In genomic region chr14:88667555-88668273, GRCh38 we compare ENCODE assay signal across 8 cellular contexts.
DNase-seq lines count a peak whose midpoint lies in the region; TF ChIP-seq lines count a peak whose summit lies in the region.

No MANE protein-coding gene starts in this region.

- H3K79me2 ChIP-seq in Loucy (ENCODE audit: insufficient read depth, low read length), result no peaks in the 10 kb centered on the region

- no peaks in the 10 kb centered on the region for H3K36me3 ChIP-seq in HEK293 (ENCODE audit: control insufficient read depth in 2 of 2, insufficient read depth in 1 of 2, low read length in 2 of 2)
- H3K36me3 ChIP-seq in Loucy (ENCODE audit: insufficient read depth, low read length), result no peaks in the 10 kb centered on the region
- no peaks in the 10 kb centered on the region for H3K36me3 ChIP-seq in prostate gland

- no peak overlapping the region for H3K4me3 ChIP-seq in HEK293 (ENCODE audit: low read depth, low read length)
- H3K4me3 ChIP-seq in Loucy (ENCODE audit: low read length, poor library complexity, severe bottlenecking), result no peak overlapping the region
- no peak overlapping the region for H3K4me3 ChIP-seq in prostate gland

- H3K4me1 Mint-ChIP-seq in activated naive CD4-positive, alpha-beta T cell treated with anti-CD3 and anti-CD28 coated beads, Interleukin-2, amount 10 ng/mL, durations not matched to agents 7 days and 5 days, result no peaks in the 10 kb centered on the region

- H3K9me3 Mint-ChIP-seq in activated naive CD4-positive, alpha-beta T cell treated with anti-CD3 and anti-CD28 coated beads, Interleukin-2, amount 10 ng/mL, durations not matched to agents 7 days and 5 days, result peaks cover 10% of the 10 kb centered on the region

- peak; percentile 85 for DNase-seq in RKO (ENCODE audit: low spot score)
- DNase-seq in activated naive CD4-positive, alpha-beta T cell treated with anti-CD3 and anti-CD28 coated beads, Interleukin-2, amount 10 ng/mL, durations not matched to agents 7 days and 5 days, result peak; percentile 45
- DNase-seq in glomerular visceral epithelial cell (ENCODE audit: extremely low spot score), result peak; percentile 77
- peak; percentile 67 for DNase-seq in prostate gland (ENCODE audit: low spot score)
- no peak for DNase-seq in effector CD8-positive, alpha-beta T cell (lab: John Stamatoyannopoulos, UW)

- intact Hi-C loops in prostate gland (cut with DNase I), result loop anchor here (2.0 to 5.0 kb wide), 2 partner anchors 125 to 201 kb away; partner anchors contain the start of gene EML5

- H3K9ac ChIP-seq in Loucy (ENCODE audit: low read depth, low read length, poor library complexity, severe bottlenecking), result no peak overlapping the region

- no peaks in the 10 kb centered on the region for H3K27me3 Mint-ChIP-seq in activated naive CD4-positive, alpha-beta T cell treated with anti-CD3 and anti-CD28 coated beads, Interleukin-2, amount 10 ng/mL, durations not matched to agents 7 days and 5 days

- no peaks in the 10 kb centered on the region for H3K9me2 ChIP-seq in Loucy (replicated peaks; ENCODE audit: low read depth, low read length)

- H3K9me3 ChIP-seq in HEK293 (ENCODE audit: control insufficient read depth, insufficient read depth, low read depth, low read length), result no peaks in the 10 kb centered on the region
- no peaks in the 10 kb centered on the region for H3K9me3 ChIP-seq in Loucy (ENCODE audit: insufficient read depth, low read depth, low read length)
- no peaks in the 10 kb centered on the region for H3K9me3 ChIP-seq in prostate gland

- no peak for TF ChIP-seq POLR2A in prostate gland (IDR thresholded peaks at IDR 0.05)

- POLR2A ChIA-PET in HEK293 (lab: Yijun Ruan, JAX), result no interaction called here

- peaks cover 8% of the 10 kb centered on the region for H3K36me3 Mint-ChIP-seq in activated naive CD4-positive, alpha-beta T cell treated with anti-CD3 and anti-CD28 coated beads, Interleukin-2, amount 10 ng/mL, durations not matched to agents 7 days and 5 days

- H3K4me3 Mint-ChIP-seq in activated naive CD4-positive, alpha-beta T cell treated with anti-CD3 and anti-CD28 coated beads, Interleukin-2, amount 10 ng/mL, durations not matched to agents 7 days and 5 days, result no peak overlapping the region

- CTCF ChIA-PET in HEK293 (lab: Yijun Ruan, JAX), result interaction anchor here (0.5 to 3.2 kb wide), 31 partner anchors 9 to 1419 kb away, joined by 3 to 25 read pairs (median 3); partner anchors contain the start of gene EML5
- CTCF ChIA-PET in activated naive CD4-positive, alpha-beta T cell treated with anti-CD3 and anti-CD28 coated beads, Interleukin-2, amount 10 ng/mL, durations not matched to agents 7 days and 5 days (lab: Charles Lee), result interaction anchor here (0.6 to 3.8 kb wide), 13 partner anchors 10 to 338 kb away, joined by 3 to 21 read pairs (median 3); partner anchors contain the start of gene TTC8

- WGBS in prostate gland, result 43% methylated on average over 4 of the region's 4 CpGs

- TF ChIP-seq CTCF in GM12872 (IDR thresholded peaks at IDR 0.05; ENCODE audit: insufficient read depth, low read depth, low read length) (peak; percentile 93), HEK293 (tag by site-specific recombination; IDR thresholded peaks at IDR 0.05) (0 out of 2 replicates have a peak, but pooled peaks have one; percentile 40), Loucy (conservative IDR thresholded peaks at IDR 0.05; ENCODE audit: low read length) (peak; percentile 93), prostate gland (IDR thresholded peaks at IDR 0.05) (peak in 3 of 4 experiments; percentile 69 to 79 (median 72))

- H3K27ac Mint-ChIP-seq in activated naive CD4-positive, alpha-beta T cell treated with anti-CD3 and anti-CD28 coated beads, Interleukin-2, amount 10 ng/mL, durations not matched to agents 7 days and 5 days, result no peak overlapping the region

- H3K27ac ChIP-seq in HEK293 (ENCODE audit: extremely low read depth, low read depth, low read length) (no peak overlapping the region), prostate gland (peak overlapping the region; percentile 22)

- H3K4me1 ChIP-seq in HEK293 (ENCODE audit: control insufficient read depth, insufficient read depth, low read length), result no peaks in the 10 kb centered on the region
- H3K4me1 ChIP-seq in Loucy (ENCODE audit: insufficient read depth, low read length, poor library complexity, severe bottlenecking), result no peaks in the 10 kb centered on the region
- H3K4me1 ChIP-seq in prostate gland (replicated peaks), result no peaks in the 10 kb centered on the region

- peak overlapping the region; percentile 84 for H2AFZ ChIP-seq in Loucy (ENCODE audit: low read length)

- H3K27me3 ChIP-seq in Loucy (ENCODE audit: insufficient read depth, low read length, poor library complexity, severe bottlenecking) (no peaks in the 10 kb centered on the region), prostate gland (replicated peaks; ENCODE audit: insufficient read depth) (no peaks in the 10 kb centered on the region)

- no peaks in the 10 kb centered on the region for H4K20me1 ChIP-seq in Loucy (ENCODE audit: insufficient read depth, low read length, poor library complexity, severe bottlenecking)

- H3K4me2 ChIP-seq in Loucy (ENCODE audit: low read depth, low read length, poor library complexity, severe bottlenecking), result no peak overlapping the region

- no peaks in the 10 kb centered on the region for H3F3A ChIP-seq in Loucy (ENCODE audit: low read depth)

TF ChIP-seq in HEK293, 187 proteins besides CTCF, POLR2A, EP300 and RAD21:
- TF ChIP-seq ZBTB20 (tag by site-specific recombination; IDR thresholded peaks at IDR 0.05), result peak; percentile 73
- TF ChIP-seq ZNF549 (tag by site-specific recombination; IDR thresholded peaks at IDR 0.05), result no peak
- TF ChIP-seq ZNF561 (tag by site-specific recombination; IDR thresholded peaks at IDR 0.05; ENCODE audit: borderline replicate concordance), result peak; percentile 87
- peak; percentile 77 for TF ChIP-seq ZNF654 (tag by site-specific recombination; IDR thresholded peaks at IDR 0.05; ENCODE audit: low read depth)
- TF ChIP-seq ZNF266 (tag by site-specific recombination; IDR thresholded peaks at IDR 0.05; ENCODE audit: low read depth), result peak; percentile 90; the same call in 1 of the 2 replicates

Comparison
In these comparisons a context has a peak if more than half of its experiments do, and no peak if none do; other contexts are left out.
1. CTCF ChIP-seq: peak in every context shown above with its lines; median percentile 93 in GM12872; 93 in Loucy; 72 in prostate gland; 40 in HEK293.